ENCODE assay signal across 8 cellular contexts in the genomic region with DNA sequence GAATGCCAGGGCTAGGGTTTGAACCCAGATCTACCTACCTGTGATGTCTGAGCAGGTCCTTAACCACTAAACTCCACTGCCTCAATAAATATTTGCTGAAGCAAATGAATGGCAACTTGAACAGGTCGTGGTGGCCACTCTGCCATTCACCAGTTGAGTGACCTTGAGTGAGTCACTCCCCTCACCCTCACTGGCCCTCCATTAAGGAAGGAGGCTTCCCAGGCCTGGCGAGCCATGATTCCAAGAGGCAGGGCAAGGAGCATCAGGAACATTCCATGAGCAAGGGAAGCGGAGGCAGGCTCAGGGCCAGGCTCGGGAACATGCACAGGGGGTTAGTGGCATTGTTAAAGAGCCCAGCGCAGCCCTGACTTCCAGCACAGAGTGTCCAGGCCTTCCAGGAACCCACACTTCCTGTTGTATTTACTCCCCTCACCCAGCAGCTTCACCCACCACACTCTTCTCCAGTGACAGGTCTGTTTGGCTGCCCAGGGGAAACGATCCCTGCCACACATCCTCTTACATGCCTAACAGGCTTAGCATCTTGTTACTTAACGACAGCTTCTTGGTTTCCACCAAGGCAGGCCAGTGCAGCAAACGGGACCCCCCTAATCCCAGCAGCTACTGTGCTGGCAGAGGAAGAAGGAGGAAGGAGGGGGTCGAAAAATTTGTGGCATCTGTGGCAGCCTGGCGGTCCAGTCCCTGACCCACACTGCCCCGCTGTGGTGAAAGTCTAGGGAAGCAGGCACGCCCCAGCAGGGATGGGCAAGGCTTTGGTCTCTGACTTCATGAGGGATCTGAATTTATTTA. TPM values are rescaled to one million over a fixed set of nuclear protein-coding genes. Genes with fewer than 3 reads are reported as not detected.
DNase-seq lines count a peak whose midpoint lies in the region; ATAC-seq, FAIRE-seq and TF ChIP-seq lines count a peak whose summit lies in the region.

No MANE protein-coding gene starts in this region.

- H3K27ac ChIP-seq in PC-3 (ENCODE audit: low read length) (no peak overlapping the region), HepG2 (ENCODE audit: extremely low read length, insufficient read depth, low read length) (no peak overlapping the region), thoracic aorta (no peak overlapping the region)

- FAIRE-seq in HepG2 (lab: Jason Lieb, UNC) = no peak

- peaks cover 7% of the 10 kb centered on the region; the same call in 1 of the 2 replicates for H3K4me1 ChIP-seq in PC-3 (ENCODE audit: insufficient read depth, low read length)
- no peaks in the 10 kb centered on the region for H3K4me1 ChIP-seq in HepG2 (ENCODE audit: insufficient read depth, low read length)
- peaks cover 0 to 17% of the 10 kb centered on the region in 2 donors for H3K4me1 ChIP-seq in thoracic aorta (ENCODE audit: control insufficient read depth in 1 of 2, low read depth in 2 of 2)

- H3K9me2 ChIP-seq in PC-3 (replicated peaks; ENCODE audit: low read length) = no peaks in the 10 kb centered on the region

- 0 out of 2 replicates have a peak overlapping the region, but pooled peaks have one; percentile 16 for H3K4me2 ChIP-seq in PC-3 (ENCODE audit: low read length)
- no peak overlapping the region for H3K4me2 ChIP-seq in HepG2 (ENCODE audit: low read depth, low read length)

- H3K36me3 ChIP-seq in PC-3 (ENCODE audit: low read depth, low read length) (no peaks in the 10 kb centered on the region), HepG2 (replicated peaks in 1 of 2; ENCODE audit: control insufficient read depth in 1 of 2, insufficient read depth in 2 of 2, low read length in 2 of 2) (no peaks in the 10 kb centered on the region), thoracic aorta (no peaks in the 10 kb centered on the region)

- H4K20me1 ChIP-seq in PC-3 (ENCODE audit: low read length) = no peaks in the 10 kb centered on the region
- no peaks in the 10 kb centered on the region for H4K20me1 ChIP-seq in HepG2 (ENCODE audit: insufficient read depth, low read length)

- no peaks in the 10 kb centered on the region for H3K27me3 ChIP-seq in PC-3 (ENCODE audit: low read length)
- H3K27me3 ChIP-seq in HepG2 (ENCODE audit: control insufficient read depth in 1 of 2, insufficient read depth in 2 of 2, low read length in 2 of 2) = no peaks in the 10 kb centered on the region
- H3K27me3 ChIP-seq in thoracic aorta (replicated peaks; ENCODE audit: insufficient read depth) = no peaks in the 10 kb centered on the region

- TF ChIP-seq POLR2A in HepG2 (IDR thresholded peaks at IDR 0.05; ENCODE audit: insufficient read depth in 1 of 2, low read depth in 2 of 2, low read length in 2 of 2) = no peak

- H3K9ac ChIP-seq in PC-3 (ENCODE audit: low read length) (no peak overlapping the region), HepG2 (ENCODE audit: insufficient read depth, low read depth, low read length) (no peak overlapping the region)

- peak; percentile 82 for TF ChIP-seq CTCF in PC-3 (conservative IDR thresholded peaks at IDR 0.05; ENCODE audit: low read depth, low read length)
- peak; percentile 61 for TF ChIP-seq CTCF in HepG2 (CRISPR knock-in tag; IDR thresholded peaks at IDR 0.05)
- peak; percentile 50 for TF ChIP-seq CTCF in thoracic aorta (IDR thresholded peaks at IDR 0.05)

- H2AFZ ChIP-seq in PC-3 (ENCODE audit: low read length) (peak overlapping the region; percentile 43; the same call in 1 of the 2 replicates), HepG2 (ENCODE audit: low read length) (no peak overlapping the region)

- DNase-seq in AG08395 (ENCODE audit: low spot score) = peak; percentile 81
- peak; percentile 69 for DNase-seq in PC-3
- DNase-seq in cerebellum (ENCODE audit: low spot score) = peak; percentile 35
- peak; percentile 20 for DNase-seq in HepG2 (ENCODE audit: low spot score)
- peak; percentile 9 for DNase-seq in thoracic aorta (ENCODE audit: low spot score)
- DNase-seq in NCI-H1105 (lab: John Stamatoyannopoulos, UW) = no peak

- H3K4me3 ChIP-seq in PC-3 (ENCODE audit: low read length) = no peak overlapping the region
- no peak overlapping the region for H3K4me3 ChIP-seq in HepG2 (replicated peaks in 1 of 3; ENCODE audit: insufficient read depth in 1 of 3, low read depth in 2 of 3, low read length in 3 of 3)
- H3K4me3 ChIP-seq in thoracic aorta = no peak overlapping the region

- 0 out of 2 replicates have a peak, but pooled peaks have one; percentile 40 for TF ChIP-seq RAD21 in HepG2 (CRISPR knock-in tag; IDR thresholded peaks at IDR 0.05)

- in situ Hi-C loops in HepG2 (cut with HindIII; ENCODE audit: extremely low pct_ligation_motif_present, low pct_unique_long_range_greater_than_20kb) = loop anchor here (5.0 kb wide), 1 partner anchor 523 kb away; no protein-coding TSS in a partner anchor

- intact Hi-C loops in PC-3 (cut with micrococcal nuclease) (loop anchor here (2.0 to 5.0 kb wide), 3 partner anchors 38 to 520 kb away; no protein-coding TSS in a partner anchor), HepG2 (cut with micrococcal nuclease; ENCODE audit: unreplicated experiment) (loop anchor here (1.0 kb wide), 1 partner anchor 521 kb away; no protein-coding TSS in a partner anchor)

- 9% methylated on average over 9 of the region's 12 CpGs for WGBS in HepG2 (ENCODE audit: low lambda C conversion rate)

- H3K9me3 ChIP-seq in PC-3 (ENCODE audit: low read length) (no peaks in the 10 kb centered on the region), HepG2 (ENCODE audit: low read length) (no peaks in the 10 kb centered on the region), thoracic aorta (no peaks in the 10 kb centered on the region)

- BruUV-seq in PC-3 (replicated peaks; lab: Mats Ljungman, UMichigan) = no TSS peak
- no TSS peak for BruUV-seq in HepG2 (replicated peaks; lab: Mats Ljungman, UMichigan)

- H3F3A ChIP-seq in PC-3 (ENCODE audit: low read length, unreplicated experiment) = no peaks in the 10 kb centered on the region

- POLR2A ChIA-PET in PC-3 (lab: Charles Lee; ENCODE audit: unreplicated experiment) = no interaction called here
- POLR2A ChIA-PET in HepG2 (lab: Yijun Ruan, JAX) = no interaction called here

- H3K79me2 ChIP-seq in PC-3 (ENCODE audit: low read length) (no peaks in the 10 kb centered on the region), HepG2 (ENCODE audit: insufficient read depth, low read length) (no peaks in the 10 kb centered on the region)

- ATAC-seq in GM18502 (IDR thresholded peaks at IDR 0.05; ENCODE audit: poor library complexity, unreplicated experiment) = peak; percentile 46
- ATAC-seq in PC-3 = peak; percentile 90
- ATAC-seq in HepG2 = peak; percentile 94
- no peak for ATAC-seq in thoracic aorta (ENCODE audit: insufficient number of reproducible peaks, low FRiP score, low read depth)
- no peak for ATAC-seq in HG03571 (IDR thresholded peaks at IDR 0.05; ENCODE audit: unreplicated experiment)

- no peak for TF ChIP-seq EP300 in HepG2 (IDR thresholded peaks at IDR 0.05; ENCODE audit: low read depth in 2 of 2, low read length in 2 of 2)
- no peak for TF ChIP-seq EP300 in HepG2 (CRISPR knock-in tag; IDR thresholded peaks at IDR 0.05; ENCODE audit: borderline replicate concordance)

- CTCF ChIA-PET in PC-3 (lab: Charles Lee) (no interaction called here), HepG2 (lab: Yijun Ruan, JAX; ENCODE audit: low intra/inter-chr PET ratio, low total read pairs) (no interaction called here)

RNA-seq across cellular contexts. Expression of a gene that starts 43.7 kb away (rescaled TPM):
- total RNA-seq in PC-3 (2014; rRNA removed) = 61.4 and 65.0 TPM in 2 replicates
- 29.3 TPM for total RNA-seq in cerebellum
- 72.1 and 104 TPM in 2 replicates for total RNA-seq in HepG2 (2016; rRNA removed; fragmentation: Illumina TruSeq; extraction: Trizol)
- total RNA-seq in HepG2 (2016; cell fraction: cytosol; rRNA removed; fragmentation: Illumina TruSeq; extraction: Trizol; ENCODE audit: low read depth) = 19.3 and 21.9 TPM in 2 replicates
- 69.2 and 107 TPM in 2 replicates for total RNA-seq in HepG2 (2016; cell fraction: insoluble cytoplasmic fraction; rRNA removed; fragmentation: Illumina TruSeq; extraction: Trizol)
- total RNA-seq in HepG2 (2016; cell fraction: membrane; rRNA removed; fragmentation: Illumina TruSeq; extraction: Trizol) = 24.6 and 25.7 TPM in 2 replicates
- 28.3 and 31.8 TPM in 2 replicates for total RNA-seq in HepG2 (2016; cell fraction: nucleus; rRNA removed; fragmentation: Illumina TruSeq; extraction: Trizol)
- polyA plus RNA-seq in HepG2 (2011; rRNA removed) = 15.2 and 16.1 TPM in 2 replicates
- polyA plus RNA-seq in HepG2 (2011; cell fraction: cytosol; rRNA removed) = 10.5 and 13.3 TPM in 2 replicates
- polyA plus RNA-seq in HepG2 (2011; cell fraction: nucleus; rRNA removed) = 6.2 and 8.3 TPM in 2 replicates
- polyA plus RNA-seq in HepG2 (2012) = 23.2 and 26.0 TPM in 2 replicates
- 10.3 TPM in 2 replicates for polyA plus RNA-seq in HepG2 (2016; cell fraction: cytosol; fragmentation: Illumina TruSeq; extraction: Trizol; ENCODE audit: low read depth)
- 106 and 107 TPM in 2 replicates for polyA plus RNA-seq in HepG2 (2016; cell fraction: insoluble cytoplasmic fraction; fragmentation: Illumina TruSeq; extraction: Trizol; ENCODE audit: low read depth)
- 15.9 and 17.3 TPM in 2 replicates for polyA plus RNA-seq in HepG2 (2016; cell fraction: membrane; fragmentation: Illumina TruSeq; extraction: Trizol; ENCODE audit: low read depth)
- 37.7 and 41.1 TPM in 2 replicates for polyA plus RNA-seq in HepG2 (2016; cell fraction: nucleus; fragmentation: Illumina TruSeq; extraction: Trizol; ENCODE audit: insufficient read depth, low read depth)
- 16.7 and 45.6 TPM in 2 replicates for polyA minus RNA-seq in HepG2 (2011; rRNA and poly(A)+ RNA removed; ENCODE audit: low replicate concordance)
- polyA minus RNA-seq in HepG2 (2011; cell fraction: cytosol; rRNA and poly(A)+ RNA removed) = 8.1 and 9.6 TPM in 2 replicates
- 15.7 and 18.4 TPM in 2 replicates for polyA minus RNA-seq in HepG2 (2011; cell fraction: nucleus; rRNA and poly(A)+ RNA removed)
- total RNA-seq in thoracic aorta = 10 to 100 TPM; 20.7 to 21.8 TPM

RNA-seq across cellular contexts. Expression of a gene that starts 49.0 kb away (rescaled TPM):
- total RNA-seq in PC-3 (2014; rRNA removed) (0.29 and 0.40 TPM in 2 replicates), cerebellum (0.54 TPM), HepG2 (2016; rRNA removed; fragmentation: Illumina TruSeq; extraction: Trizol) (not detected in 2 replicates), thoracic aorta (10 to 100 TPM; 14.8 to 53.3 TPM)
- total RNA-seq in HepG2 (2016; cell fraction: cytosol; rRNA removed; fragmentation: Illumina TruSeq; extraction: Trizol; ENCODE audit: low read depth) = not detected in 2 replicates
- not detected in 2 replicates for total RNA-seq in HepG2 (2016; cell fraction: insoluble cytoplasmic fraction; rRNA removed; fragmentation: Illumina TruSeq; extraction: Trizol)
- not detected in 2 replicates for total RNA-seq in HepG2 (2016; cell fraction: membrane; rRNA removed; fragmentation: Illumina TruSeq; extraction: Trizol)
- total RNA-seq in HepG2 (2016; cell fraction: nucleus; rRNA removed; fragmentation: Illumina TruSeq; extraction: Trizol) = not detected in 2 replicates
- polyA plus RNA-seq in HepG2 (2011; rRNA removed) = not detected in 2 replicates
- polyA plus RNA-seq in HepG2 (2011; cell fraction: cytosol; rRNA removed) = not detected in 2 replicates
- polyA plus RNA-seq in HepG2 (2011; cell fraction: nucleus; rRNA removed) = not detected in 2 replicates
- not detected in 2 replicates for polyA plus RNA-seq in HepG2 (2012)
- not detected in 2 replicates for polyA plus RNA-seq in HepG2 (2016; cell fraction: cytosol; fragmentation: Illumina TruSeq; extraction: Trizol; ENCODE audit: low read depth)
- not detected in 2 replicates for polyA plus RNA-seq in HepG2 (2016; cell fraction: insoluble cytoplasmic fraction; fragmentation: Illumina TruSeq; extraction: Trizol; ENCODE audit: low read depth)
- not detected in 2 replicates for polyA plus RNA-seq in HepG2 (2016; cell fraction: membrane; fragmentation: Illumina TruSeq; extraction: Trizol; ENCODE audit: low read depth)
- not detected in 2 replicates for polyA plus RNA-seq in HepG2 (2016; cell fraction: nucleus; fragmentation: Illumina TruSeq; extraction: Trizol; ENCODE audit: insufficient read depth, low read depth)
- polyA minus RNA-seq in HepG2 (2011; rRNA and poly(A)+ RNA removed; ENCODE audit: low replicate concordance) = 0.14 TPM in 1 of 2 replicates, not detected in the other
- polyA minus RNA-seq in HepG2 (2011; cell fraction: cytosol; rRNA and poly(A)+ RNA removed) = not detected in 2 replicates
- polyA minus RNA-seq in HepG2 (2011; cell fraction: nucleus; rRNA and poly(A)+ RNA removed) = not detected in 2 replicates

Comparison
In these comparisons a context has a peak if more than half of its experiments do, and no peak if none do; other contexts are left out.
1. ATAC-seq: peak in GM18502 (single experiment), PC-3 (single experiment) and HepG2 (single experiment); none in thoracic aorta (single experiment) and HG03571 (single experiment).
2. RNA of a gene that starts 49.0 kb away (total RNA-seq): 14.8 to 53.3 TPM in thoracic aorta; 0.54 TPM in cerebellum (single experiment), 0.29 to 0.40 TPM in PC-3 and not detected in HepG2; every median in the first group is over 10 times any median in the second.
3. Peak in every context shown above with its lines, with median percentiles within 50 percentile points of each other: CTCF ChIP-seq.